Comparison of ENCODE assay signal across 2 cellular contexts in genomic region chr18:9859232-9859631, GRCh38.
TF ChIP-seq lines count a peak whose summit lies in the region.

No MANE protein-coding gene starts in this region.

TF ChIP-seq in GM23338, 12 proteins besides CTCF, POLR2A, EP300 and RAD21:
- TF ChIP-seq ETS1 (IDR thresholded peaks at IDR 0.05), result no peak
- TF ChIP-seq CREB1 (CRISPR knock-in tag; IDR thresholded peaks at IDR 0.05; ENCODE audit: low read depth), result no peak
- TF ChIP-seq REST (IDR thresholded peaks at IDR 0.05; ENCODE audit: unreplicated experiment), result no peak
- no peak for TF ChIP-seq STAT1 (IDR thresholded peaks at IDR 0.05; ENCODE audit: unreplicated experiment)
- TF ChIP-seq EZH2phosphoT487 (IDR thresholded peaks at IDR 0.05; ENCODE audit: unreplicated experiment), result no peak
- no peak for TF ChIP-seq EZH2 (IDR thresholded peaks at IDR 0.05; ENCODE audit: low read depth, unreplicated experiment)
- no peak for TF ChIP-seq ZNF462 (CRISPR knock-in tag; IDR thresholded peaks at IDR 0.05)
- no peak for TF ChIP-seq POLR2AphosphoS5 (IDR thresholded peaks at IDR 0.05; ENCODE audit: low read depth)
- no peak for TF ChIP-seq JUNB (IDR thresholded peaks at IDR 0.05; ENCODE audit: unreplicated experiment)

TF ChIP-seq in H1, 55 proteins besides CTCF, POLR2A, EP300 and RAD21:
- no peak for TF ChIP-seq USF2 (IDR thresholded peaks at IDR 0.05; ENCODE audit: low read length)
- no peak for TF ChIP-seq E2F6 (IDR thresholded peaks at IDR 0.05)
- TF ChIP-seq SP1 (IDR thresholded peaks at IDR 0.05; ENCODE audit: low read depth, low read length), result no peak
